ENCODE assay signal across 25 cellular contexts in the genomic region with DNA sequence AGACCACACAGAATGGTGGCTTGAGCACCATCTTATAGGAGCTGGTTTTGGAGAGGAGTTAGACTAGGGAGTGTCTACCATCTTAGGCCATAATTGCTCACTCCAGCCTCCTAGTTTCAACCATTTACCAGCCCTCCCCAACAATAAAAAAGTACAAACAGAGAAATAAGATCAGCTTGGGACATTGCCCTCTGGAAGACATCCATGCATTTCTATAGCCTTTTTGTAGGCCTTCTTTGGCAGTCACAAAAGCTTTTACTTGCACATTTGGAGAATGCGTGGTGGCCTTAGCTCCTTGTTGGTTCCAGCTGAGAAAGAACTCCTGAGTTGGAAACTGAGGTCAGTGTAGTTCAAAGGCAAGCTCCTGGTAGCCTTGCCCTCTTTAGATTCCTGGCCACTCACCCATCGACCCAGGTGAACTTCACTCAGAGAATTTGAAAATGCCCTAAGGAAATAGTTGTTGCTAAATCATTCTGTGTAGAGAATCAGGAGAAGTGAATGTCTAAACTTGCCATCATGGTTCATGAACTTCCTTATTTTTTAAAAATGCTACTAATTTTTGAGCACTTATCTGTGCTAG.
DNase-seq lines count a peak whose midpoint lies in the region; ATAC-seq and TF ChIP-seq lines count a peak whose summit lies in the region.
"Had no signal": no experiment of that assay in that cellular context is flagged by ENCODE, and none has a peak within 500 bp of the region (broad histone marks: within the 10 kb centered on the region; RNA-seq: fewer than 3 reads in every experiment).

No MANE protein-coding gene starts in this region.

- 0 out of 22 replicates have a peak, but pooled peaks cover 0 to 3% (median 0%) of the 10 kb centered on the region in 11 experiments for H3K9me3 ChIP-seq in BLaER1 treated with 17β-estradiol and CSF1 and Interleukin-3, amounts not matched to agents 10 nM and 100 nM (replicated peaks in 1 of 11)
- H3K9me3 ChIP-seq in PC-9 (ENCODE audit: insufficient read depth, low read depth) = no peaks in the 10 kb centered on the region
- H3K9me3 ChIP-seq in mucosa of descending colon = no peaks in the 10 kb centered on the region
- H3K9me3 ChIP-seq in T-helper 17 cell (ENCODE audit: control insufficient read depth, low read length, poor library complexity, severe bottlenecking) = no peaks in the 10 kb centered on the region

- ATAC-seq in mucosa of descending colon = peak; percentile 22
- no peak for ATAC-seq in HG03039 (IDR thresholded peaks at IDR 0.05; ENCODE audit: unreplicated experiment)
- no peak for ATAC-seq in T-helper 17 cell
- ATAC-seq: HCT116 had no signal

- no peak overlapping the region for H3K27ac Mint-ChIP-seq in T-helper 17 cell
- H3K27ac Mint-ChIP-seq: IgD-negative memory B cell had no signal

- peak overlapping the region in 2 of 11 experiments; percentile 9 to 15; a peak in 1 of 22 replicates for H3K27ac ChIP-seq in BLaER1 treated with 17β-estradiol and CSF1 and Interleukin-3, amounts not matched to agents 10 nM and 100 nM
- H3K27ac ChIP-seq in PC-9 = no peak overlapping the region
- peak overlapping the region; percentile 48 for H3K27ac ChIP-seq in epithelial cell of prostate
- H3K27ac ChIP-seq: KMS-11, SK-N-MC had no signal

- POLR2A ChIA-PET in PC-9 (lab: Charles Lee; ENCODE audit: unreplicated experiment) = no interaction called here

- intact Hi-C loops in PC-9 (cut with micrococcal nuclease; ENCODE audit: unreplicated experiment) (no loop called here), mucosa of descending colon (cut with DNase I, micrococcal nuclease) (no loop called here), posterior vena cava (cut with DNase I) (no loop called here)

- TF ChIP-seq CTCF in PC-9 (conservative IDR thresholded peaks at IDR 0.05) = no peak
- TF ChIP-seq CTCF in mucosa of descending colon (IDR thresholded peaks at IDR 0.05) = no peak

- no peaks in the 10 kb centered on the region for H3K36me3 Mint-ChIP-seq in T-helper 17 cell (ENCODE audit: low read depth)
- H3K36me3 Mint-ChIP-seq: CD14-positive monocyte; CD8-positive, alpha-beta memory T cell; IgD-negative memory B cell had no signal

- DNase-seq in PC-9 = no peak
- DNase-seq in epithelial cell of prostate (ENCODE audit: low read depth, low spot score) = no peak
- DNase-seq in mucosa of descending colon = peak in 1 of 3 donors; percentile 49
- DNase-seq in posterior vena cava (ENCODE audit: low spot score) = no peak
- DNase-seq in T-helper 17 cell = no peak
- DNase-seq: CD8-positive, alpha-beta memory T cell; DMS 273 treated with DMSO at 0.1 percent for 48 hours; DMS79; EL; GDM1; NCI-H1105; NCI-H146; NCI-H1930; NCI-H446; NCI-H526; NCI-H82; OCI-M1; SIG-M5 had no signal

- H3K9ac ChIP-seq in BLaER1 treated with 17β-estradiol and CSF1 and Interleukin-3, amounts not matched to agents 10 nM and 100 nM = no peak overlapping the region
- H3K9ac ChIP-seq: KMS-11 had no signal

- no peaks in the 10 kb centered on the region; a peak in 1 of 22 replicates for H4K20me1 ChIP-seq in BLaER1 treated with 17β-estradiol and CSF1 and Interleukin-3, amounts not matched to agents 10 nM and 100 nM
- no peaks in the 10 kb centered on the region for H4K20me1 ChIP-seq in PC-9 (ENCODE audit: insufficient read depth)

- H3K4me1 ChIP-seq in BLaER1 treated with 17β-estradiol and CSF1 and Interleukin-3, amounts not matched to agents 10 nM and 100 nM = peaks cover 5 to 36% (median 18%) of the 10 kb centered on the region in 10 experiments; a peak in 17 of 20 replicates
- H3K4me1 ChIP-seq in PC-9 (replicated peaks; ENCODE audit: insufficient read depth) (peaks cover 11% of the 10 kb centered on the region), mucosa of descending colon (ENCODE audit: low read depth) (peaks cover 35% of the 10 kb centered on the region)

- no peaks in the 10 kb centered on the region for H3K36me3 ChIP-seq in BLaER1 treated with 17β-estradiol and CSF1 and Interleukin-3, amounts not matched to agents 10 nM and 100 nM
- H3K36me3 ChIP-seq in PC-9 (ENCODE audit: low read depth) = no peaks in the 10 kb centered on the region
- no peaks in the 10 kb centered on the region for H3K36me3 ChIP-seq in mucosa of descending colon (ENCODE audit: low read depth)

- peaks cover 6% of the 10 kb centered on the region for H3K27me3 Mint-ChIP-seq in T-helper 17 cell
- H3K27me3 Mint-ChIP-seq: IgD-negative memory B cell had no signal

- no peaks in the 10 kb centered on the region for H3K9me2 ChIP-seq in PC-9 (ENCODE audit: insufficient read depth)

- H3K27me3 ChIP-seq in BLaER1 treated with 17β-estradiol and CSF1 and Interleukin-3, amounts not matched to agents 10 nM and 100 nM = peaks cover 0 to 36% (median 0%) of the 10 kb centered on the region in 11 experiments; a peak in 4 of 22 replicates
- H3K27me3 ChIP-seq in PC-9 (ENCODE audit: insufficient read depth, low read depth) = no peaks in the 10 kb centered on the region

- BruUV-seq in PC-9 (replicated peaks; lab: Mats Ljungman, UMichigan) = no TSS peak

- no peaks in the 10 kb centered on the region for H3F3A ChIP-seq in PC-9 (ENCODE audit: insufficient read depth, low read depth)

- H3K4me3 ChIP-seq in BLaER1 treated with 17β-estradiol and CSF1 and Interleukin-3, amounts not matched to agents 10 nM and 100 nM = no peak overlapping the region
- H3K4me3 ChIP-seq in PC-9 = no peak overlapping the region
- H3K4me3 ChIP-seq in mucosa of descending colon = no peak overlapping the region
- H3K4me3 ChIP-seq: SK-N-MC had no signal

- H3K4me1 Mint-ChIP-seq in T-helper 17 cell = no peaks in the 10 kb centered on the region
- H3K4me1 Mint-ChIP-seq: CD14-positive monocyte; CD8-positive, alpha-beta memory T cell; IgD-negative memory B cell had no signal

- H3K4me3 Mint-ChIP-seq in T-helper 17 cell = no peak overlapping the region
- H3K4me3 Mint-ChIP-seq: CD14-positive monocyte; CD8-positive, alpha-beta memory T cell; IgD-negative memory B cell had no signal

- CTCF ChIA-PET in PC-9 (lab: Charles Lee) = no interaction called here

- peak overlapping the region in 9 of 11 experiments; percentile 11 to 68 (median 44); a peak in 13 of 22 replicates for H3K4me2 ChIP-seq in BLaER1 treated with 17β-estradiol and CSF1 and Interleukin-3, amounts not matched to agents 10 nM and 100 nM
- H3K4me2 ChIP-seq in PC-9 = peak overlapping the region; percentile 42
- H3K4me2 ChIP-seq: KMS-11 had no signal

- no peaks in the 10 kb centered on the region for H3K79me2 ChIP-seq in PC-9 (ENCODE audit: low read depth)

- H2AFZ ChIP-seq in PC-9 = peak overlapping the region; percentile 29
